ENCODE assay signal across 7 cellular contexts in the genomic region with DNA sequence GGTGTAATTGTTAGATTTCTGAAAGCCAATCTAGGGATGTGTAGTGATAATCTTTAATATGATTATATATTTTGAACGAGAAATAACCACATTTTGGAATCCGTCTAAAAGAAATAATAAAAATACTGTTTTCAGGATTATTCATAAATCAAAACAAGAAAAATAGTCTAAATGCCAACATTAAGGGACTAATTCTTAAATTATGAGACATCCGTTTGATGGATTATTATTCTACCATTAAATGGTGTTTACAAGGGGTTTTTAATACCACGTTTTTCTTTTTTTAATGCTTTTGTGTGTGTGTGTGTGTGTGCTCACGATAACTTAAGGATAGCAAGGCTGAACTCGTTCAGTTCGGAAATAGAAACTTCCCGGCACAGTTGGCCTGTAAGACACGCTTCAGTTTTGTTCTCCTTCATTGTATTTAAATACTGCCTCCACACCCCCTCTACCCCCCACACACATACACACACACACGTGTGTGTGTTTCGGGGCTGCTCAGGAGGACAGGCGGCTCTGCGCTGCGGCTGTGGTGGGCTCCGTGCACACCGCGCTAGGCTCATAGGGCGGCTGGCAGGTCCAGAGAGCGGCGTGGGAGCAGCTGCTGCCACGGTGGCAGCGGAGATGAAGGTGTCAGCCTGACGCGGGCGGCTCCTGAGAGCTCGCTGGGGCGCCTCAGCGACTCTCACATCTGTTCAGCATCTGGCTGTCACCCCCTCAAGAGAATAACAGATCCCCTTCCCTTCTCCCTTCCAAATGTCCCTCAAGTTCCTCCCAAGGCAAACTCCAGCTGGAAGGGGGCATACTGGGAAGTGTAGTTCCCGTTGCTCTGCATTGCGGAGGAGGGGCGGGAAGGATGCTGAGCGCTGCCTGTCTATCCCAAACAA. TPM values are rescaled to one million over a fixed set of nuclear protein-coding genes. Genes with fewer than 3 reads are reported as not detected.
A peak's percentile ranks its signal among the peaks of the same experiment; 100 is the strongest.
DNase-seq lines count a peak whose midpoint lies in the region; ATAC-seq and FAIRE-seq lines count a peak whose summit lies in the region.

No MANE protein-coding gene starts in this region.

- peaks cover 6 to 14% of the 10 kb centered on the region in 2 donors for H3K27me3 ChIP-seq in naive thymus-derived CD4-positive, alpha-beta T cell (ENCODE audit: control insufficient read depth in 2 of 2, insufficient read depth in 2 of 2, low read length in 2 of 2)

- H3K9me3 ChIP-seq in naive thymus-derived CD4-positive, alpha-beta T cell (ENCODE audit: control insufficient read depth in 2 of 3, low read length in 3 of 3) = no peaks in the 10 kb centered on the region

- no peak overlapping the region for H3K27ac ChIP-seq in naive thymus-derived CD4-positive, alpha-beta T cell (ENCODE audit: low read depth, low read length)

- peak; percentile 54 for ATAC-seq in naive thymus-derived CD4-positive, alpha-beta T cell
- ATAC-seq in HG02840 (IDR thresholded peaks at IDR 0.05; ENCODE audit: low FRiP score, unreplicated experiment) = no peak

- peaks cover 0 to 8% of the 10 kb centered on the region in 2 donors for H3K4me1 ChIP-seq in naive thymus-derived CD4-positive, alpha-beta T cell (ENCODE audit: control insufficient read depth in 2 of 2, insufficient read depth in 2 of 2, low read length in 2 of 2)

- H3K4me3 ChIP-seq in naive thymus-derived CD4-positive, alpha-beta T cell (ENCODE audit: low read length) = no peak overlapping the region

- CTCF ChIA-PET in naive thymus-derived CD4-positive, alpha-beta T cell (lab: Charles Lee) = interaction anchor here (0.7 kb wide), 1 partner anchor 275 kb away, joined by 3 read pairs; no protein-coding TSS in a partner anchor

- peak overlapping the region; percentile 59 for H3K4me3 Mint-ChIP-seq in T-helper 2 cell treated with Interferon-gamma antibody and Interleukin-4, amounts not matched to agents 5 μg/mL and 100 μg/mL, for 36 hours
- peak overlapping the region; percentile 29 to 83 (median 74) for H3K4me3 Mint-ChIP-seq in naive thymus-derived CD4-positive, alpha-beta T cell

- H3K36me3 ChIP-seq in naive thymus-derived CD4-positive, alpha-beta T cell (ENCODE audit: control insufficient read depth in 2 of 3, insufficient read depth in 3 of 3, low read length in 3 of 3) = no peaks in the 10 kb centered on the region

- POLR2A ChIA-PET in naive thymus-derived CD4-positive, alpha-beta T cell (lab: Charles Lee) = interaction anchor here (1.3 kb wide), 1 partner anchor 10 kb away, joined by 5 read pairs; no protein-coding TSS in a partner anchor

- peaks cover 63% of the 10 kb centered on the region for H3K27me3 Mint-ChIP-seq in T-helper 2 cell treated with Interferon-gamma antibody and Interleukin-4, amounts not matched to agents 5 μg/mL and 100 μg/mL, for 36 hours (ENCODE audit: low read depth)
- H3K27me3 Mint-ChIP-seq in naive thymus-derived CD4-positive, alpha-beta T cell = peaks cover 57 to 79% (median 66%) of the 10 kb centered on the region in 5 donors

- H3K36me3 Mint-ChIP-seq in T-helper 2 cell treated with Interferon-gamma antibody and Interleukin-4, amounts not matched to agents 5 μg/mL and 100 μg/mL, for 36 hours (ENCODE audit: low read depth) = no peaks in the 10 kb centered on the region
- H3K36me3 Mint-ChIP-seq in naive thymus-derived CD4-positive, alpha-beta T cell = no peaks in the 10 kb centered on the region

- peak; percentile 76 for FAIRE-seq in HTR-8/SVneo (lab: Jason Lieb, UNC)

- intact Hi-C loops in naive thymus-derived CD4-positive, alpha-beta T cell (cut with micrococcal nuclease) = no loop called here

- DNase-seq in HTR-8/SVneo (ENCODE audit: insufficient read length, low spot score) = peak; percentile 15
- DNase-seq in T-helper 2 cell treated with Interferon-gamma antibody and Interleukin-4, amounts not matched to agents 5 μg/mL and 100 μg/mL, for 36 hours (ENCODE audit: low spot score) = peak; percentile 20
- peak; percentile 14 for DNase-seq in effector CD4-positive, alpha-beta T cell
- DNase-seq in naive thymus-derived CD4-positive, alpha-beta T cell = peak in 6 of 9 donors; percentile 24 to 40 (median 29)
- no peak for DNase-seq in NOMO-1 (lab: John Stamatoyannopoulos, UW; ENCODE audit: unreplicated experiment in 2 of 2)
- no peak for DNase-seq in hippocampal formation (lab: John Stamatoyannopoulos, UW)

- peaks cover 5% of the 10 kb centered on the region for H3K4me1 Mint-ChIP-seq in T-helper 2 cell treated with Interferon-gamma antibody and Interleukin-4, amounts not matched to agents 5 μg/mL and 100 μg/mL, for 36 hours (ENCODE audit: low read depth)
- H3K4me1 Mint-ChIP-seq in naive thymus-derived CD4-positive, alpha-beta T cell = peaks cover 4 to 18% (median 11%) of the 10 kb centered on the region in 7 donors

- no peak overlapping the region for H3K27ac Mint-ChIP-seq in T-helper 2 cell treated with Interferon-gamma antibody and Interleukin-4, amounts not matched to agents 5 μg/mL and 100 μg/mL, for 36 hours
- no peak overlapping the region for H3K27ac Mint-ChIP-seq in naive thymus-derived CD4-positive, alpha-beta T cell

- H3K9me3 Mint-ChIP-seq in T-helper 2 cell treated with Interferon-gamma antibody and Interleukin-4, amounts not matched to agents 5 μg/mL and 100 μg/mL, for 36 hours = no peaks in the 10 kb centered on the region
- peaks cover 0 to 2% (median 0%) of the 10 kb centered on the region in 11 donors for H3K9me3 Mint-ChIP-seq in naive thymus-derived CD4-positive, alpha-beta T cell

RNA-seq across cellular contexts. Expression of a gene that starts 23.0 kb away (rescaled TPM):
- total RNA-seq in naive thymus-derived CD4-positive, alpha-beta T cell = 100 to 1,000 TPM in 4 of 5 experiments, 10 to 100 TPM in 1; 86.1 to 229 (median 136) TPM
- polyA plus RNA-seq in naive thymus-derived CD4-positive, alpha-beta T cell = 100 to 1,000 TPM in 1 of 2 donors, 10 to 100 TPM in 1; 89.6 to 111 TPM

Comparison
In these comparisons a context has a peak if more than half of its experiments do, and no peak if none do; other contexts are left out.
1. DNase-seq: peak in HTR-8/SVneo (single experiment), T-helper 2 cell treated with Interferon-gamma antibody and Interleukin-4, amounts not matched to agents 5 μg/mL and 100 μg/mL, for 36 hours (single experiment), effector CD4-positive, alpha-beta T cell (single experiment) and naive thymus-derived CD4-positive, alpha-beta T cell (6 of 9); none in NOMO-1 (0 of 2) and hippocampal formation (0 of 2).